ENCODE assay signal across 10 cellular contexts in genomic region chr19:6276447-6276846, GRCh38. TPM values are rescaled to one million over a fixed set of nuclear protein-coding genes. Genes with fewer than 3 reads are reported as not detected.
DNase-seq lines count a peak whose midpoint lies in the region; ATAC-seq, FAIRE-seq and TF ChIP-seq lines count a peak whose summit lies in the region.
"Had no signal": no experiment of that assay in that cellular context is flagged by ENCODE, and none has a peak within 500 bp of the region (broad histone marks: within the 10 kb centered on the region; RNA-seq: fewer than 3 reads in every experiment).

No MANE protein-coding gene starts in this region.

- H3K36me3 Mint-ChIP-seq in neural crest cell (ENCODE audit: low read depth) = no peaks in the 10 kb centered on the region

- no peaks in the 10 kb centered on the region for H3K27me3 Mint-ChIP-seq in neural crest cell (ENCODE audit: low read depth)

- H3K27ac Mint-ChIP-seq in neural crest cell (ENCODE audit: unreplicated experiment) = no peak overlapping the region

- no peak for ATAC-seq in HG02763 (IDR thresholded peaks at IDR 0.05; ENCODE audit: unreplicated experiment)

- DNase-seq in AG10803 (ENCODE audit: low read depth) (peak; percentile 96), NCI-H82 treated with DMSO at 0.1 percent for 48 hours (lab: John Stamatoyannopoulos, UW; ENCODE audit: unreplicated experiment) (peak; percentile 11), erythroblast (lab: John Stamatoyannopoulos, UW) (peak; percentile 68 to 81), neural crest cell (ENCODE audit: low read depth, low spot score) (no peak), HPDE6-E6E7 (ENCODE audit: extremely low spot score) (no peak), NCI-H524 (lab: John Stamatoyannopoulos, UW) (no peak), GM12891 (ENCODE audit: insufficient read length, low spot score) (no peak)
- DNase-seq: stimulated activated CD4-positive, alpha-beta T cell treated with anti-CD3 and anti-CD28 coated beads, Interleukin-12 subunit alpha, Interleukin-12 subunit beta, amount 100 ng/mL, for 4 hours had no signal

- H3K4me1 Mint-ChIP-seq in neural crest cell = peaks cover 61% of the 10 kb centered on the region

- FAIRE-seq in GM12891 (lab: Jason Lieb, UNC) = no peak
- FAIRE-seq: G401.6 had no signal

- TF ChIP-seq POLR2A in erythroblast (IDR thresholded peaks at IDR 0.05; ENCODE audit: low read length) (no peak), GM12891 (IDR thresholded peaks at IDR 0.05; ENCODE audit: low read depth, low read length) (no peak)

- TF ChIP-seq CTCF in AG10803 (conservative IDR thresholded peaks at IDR 0.05; ENCODE audit: low read length) = no peak
- TF ChIP-seq CTCF in neural crest cell (conservative IDR thresholded peaks at IDR 0.05) = no peak

- H3K9me3 Mint-ChIP-seq in neural crest cell = no peaks in the 10 kb centered on the region

- peak overlapping the region; percentile 86 for H3K4me3 ChIP-seq in AG10803 (ENCODE audit: low read length)

- H3K4me3 Mint-ChIP-seq in neural crest cell = peak overlapping the region; percentile 97

TF ChIP-seq in GM12891, 5 proteins besides CTCF, POLR2A, EP300 and RAD21:
- TF ChIP-seq SPI1 (IDR thresholded peaks at IDR 0.05; ENCODE audit: low read depth, low read length) (no peak), PAX5 (IDR thresholded peaks at IDR 0.05; ENCODE audit: insufficient read depth, low read length, severe bottlenecking) (no peak), POLR2AphosphoS5 (IDR thresholded peaks at IDR 0.05; ENCODE audit: low read depth, low read length) (no peak), POU2F2 (IDR thresholded peaks at IDR 0.05; ENCODE audit: low read depth, low read length) (no peak), TAF1 (IDR thresholded peaks at IDR 0.05; ENCODE audit: low read depth, low read length) (no peak)

RNA-seq across cellular contexts. Expression of gene MLLT1, which starts 3.3 kb away (rescaled TPM):
- total RNA-seq in neural crest cell = 86.4 and 96.5 TPM in 2 replicates
- polyA plus RNA-seq in GM12891 (2012; ENCODE audit: low read depth, missing spikeins) = 13.6 TPM

RNA-seq across cellular contexts. Expression of gene ACER1, which starts 57.0 kb away (rescaled TPM):
- total RNA-seq in neural crest cell = not detected in 2 replicates
- polyA plus RNA-seq in GM12891 (2012; ENCODE audit: low read depth, missing spikeins) = 0.08 TPM

Comparison
In these comparisons a context has a peak if more than half of its experiments do, and no peak if none do; other contexts are left out.
1. DNase-seq: peak in AG10803 (single experiment), NCI-H82 treated with DMSO at 0.1 percent for 48 hours (single experiment) and erythroblast (2 of 2); none in neural crest cell (single experiment), HPDE6-E6E7 (single experiment), NCI-H524 (0 of 2) and GM12891 (single experiment).